ENCODE assay signal across 25 cellular contexts in the genomic region with DNA sequence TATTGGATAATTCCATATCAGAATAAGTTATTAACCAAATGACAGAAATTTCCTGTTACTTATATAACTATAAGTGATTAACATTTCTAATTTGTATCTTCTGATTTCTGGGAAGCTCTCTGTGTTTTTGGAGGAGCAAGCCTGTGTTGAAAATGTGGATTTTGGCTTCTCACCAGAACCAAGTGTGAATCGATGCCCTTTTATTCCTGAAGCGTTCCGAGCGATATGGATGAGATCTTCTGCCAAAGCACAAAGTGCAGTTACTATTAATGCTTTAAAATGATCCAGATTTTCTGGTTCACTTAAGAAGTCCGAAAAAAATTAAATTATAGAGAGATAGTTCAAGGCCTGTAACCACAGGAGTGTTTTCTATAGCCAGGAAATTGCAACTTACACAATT. TPM values are rescaled to one million over a fixed set of nuclear protein-coding genes. Genes with fewer than 3 reads are reported as not detected.
DNase-seq lines count a peak whose midpoint lies in the region; ATAC-seq, FAIRE-seq and TF ChIP-seq lines count a peak whose summit lies in the region.
"Had no signal": no experiment of that assay in that cellular context is flagged by ENCODE, and none has a peak within 500 bp of the region (broad histone marks: within the 10 kb centered on the region; RNA-seq: fewer than 3 reads in every experiment).

No MANE protein-coding gene starts in this region.

- BruUV-seq in HepG2 (replicated peaks; lab: Mats Ljungman, UMichigan) = no TSS peak

- 25% methylated on average over 5 of the region's 5 CpGs for WGBS in liver
- 98% methylated on average over 5 of the region's 5 CpGs for WGBS in HepG2 (ENCODE audit: low lambda C conversion rate)

- no peaks in the 10 kb centered on the region for H4K20me1 ChIP-seq in HepG2 (ENCODE audit: insufficient read depth, low read length)

- no peak for ATAC-seq in HepG2
- ATAC-seq: CD8-positive, alpha-beta T cell; PC-3; T-cell had no signal

- DNase-seq in HepG2 (ENCODE audit: low spot score) = no peak
- peak; percentile 44 for DNase-seq in NCI-H2029 treated with DMSO at 0.1 percent for 48 hours (lab: John Stamatoyannopoulos, UW)
- no peak for DNase-seq in stimulated activated CD4-positive, alpha-beta T cell treated with anti-CD3 and anti-CD28 coated beads, Interleukin-12 subunit alpha, Interleukin-12 subunit beta, amount 100 ng/mL, for 4 hours
- no peak for DNase-seq in AG08396 (ENCODE audit: low spot score)
- DNase-seq in T-helper 1 cell = no peak
- DNase-seq: AML-193; C1 segment of cervical spinal cord; Caco-2; CD8-positive, alpha-beta T cell; GF-D8; HCEC 1CT; Kasumi-1; NCI-H1105 treated with DMSO at 0.1 percent for 48 hours; NCI-H146; NCI-H1930; NCI-H2227 treated with DMSO at 0.1 percent for 48 hours; NCI-H510A treated with DMSO at 0.1 percent for 48 hours; PC-3; T-cell had no signal

- H3K9me3 ChIP-seq in liver (ENCODE audit: control insufficient read depth in 4 of 4, low read length in 3 of 4) (no peaks in the 10 kb centered on the region), HepG2 (ENCODE audit: low read length) (no peaks in the 10 kb centered on the region)
- H3K9me3 ChIP-seq: Caco-2 had no signal

- no peak overlapping the region for H3K9ac ChIP-seq in liver (ENCODE audit: low read depth in 1 of 2, low read length in 2 of 2)
- H3K9ac ChIP-seq in HepG2 (ENCODE audit: insufficient read depth, low read depth, low read length) = no peak overlapping the region

- no peak for TF ChIP-seq CTCF in liver (IDR thresholded peaks at IDR 0.05; ENCODE audit: low read depth, low read length, missing input control)
- no peak for TF ChIP-seq CTCF in HepG2 (CRISPR knock-in tag; IDR thresholded peaks at IDR 0.05)

- TF ChIP-seq EP300 in HepG2 (IDR thresholded peaks at IDR 0.05; ENCODE audit: low read depth in 2 of 2, low read length in 2 of 2) (no peak), HepG2 (CRISPR knock-in tag; IDR thresholded peaks at IDR 0.05; ENCODE audit: borderline replicate concordance) (no peak)

- in situ Hi-C loops in HepG2 (cut with HindIII; ENCODE audit: extremely low pct_ligation_motif_present, low pct_unique_long_range_greater_than_20kb) = loop anchor here (25.0 kb wide), 1 partner anchor 513 kb away; a partner anchor contains a TSS

- CTCF ChIA-PET in HepG2 (lab: Yijun Ruan, JAX; ENCODE audit: low intra/inter-chr PET ratio, low total read pairs) = no interaction called here

- POLR2A ChIA-PET in HepG2 (lab: Yijun Ruan, JAX) = no interaction called here

- no peak overlapping the region for H2AFZ ChIP-seq in HepG2 (ENCODE audit: low read length)

- peak overlapping the region in 1 of 2 donors; percentile 1 for H3K27ac ChIP-seq in liver (ENCODE audit: low read depth in 1 of 2, low read length in 2 of 2)
- H3K27ac ChIP-seq in HepG2 (ENCODE audit: extremely low read length, insufficient read depth, low read length) = no peak overlapping the region
- H3K27ac ChIP-seq: HL-60 had no signal

- TF ChIP-seq POLR2A in HepG2 (IDR thresholded peaks at IDR 0.05; ENCODE audit: insufficient read depth in 1 of 2, low read depth in 2 of 2, low read length in 2 of 2) = no peak

- H3K4me3 ChIP-seq in liver (ENCODE audit: low read depth in 1 of 3, low read length in 3 of 3) = no peak overlapping the region
- H3K4me3 ChIP-seq in HepG2 (replicated peaks in 1 of 3; ENCODE audit: insufficient read depth in 1 of 3, low read depth in 2 of 3, low read length in 3 of 3) = 0 out of 6 replicates have a peak overlapping the region, but pooled peaks of 1 of the 3 experiments have one; percentile 7

- no peak for FAIRE-seq in HepG2 (lab: Jason Lieb, UNC)
- FAIRE-seq in endometrium (lab: Jason Lieb, UNC) = peak; percentile 15
- FAIRE-seq: A204.1, GM12891, H1 had no signal

- no peaks in the 10 kb centered on the region for H3K36me3 ChIP-seq in liver (ENCODE audit: control insufficient read depth in 4 of 4, insufficient read depth in 3 of 4, low read depth in 1 of 4, low read length in 3 of 4)
- no peaks in the 10 kb centered on the region for H3K36me3 ChIP-seq in HepG2 (replicated peaks in 1 of 2; ENCODE audit: control insufficient read depth in 1 of 2, insufficient read depth in 2 of 2, low read length in 2 of 2)

- H3K4me1 ChIP-seq in liver (ENCODE audit: control insufficient read depth in 4 of 4, insufficient read depth in 4 of 4, low read length in 3 of 4) (peaks cover 5 to 19% (median 16%) of the 10 kb centered on the region in 4 donors), HepG2 (ENCODE audit: insufficient read depth, low read length) (no peaks in the 10 kb centered on the region)
- H3K4me1 ChIP-seq: Caco-2 had no signal

- TF ChIP-seq RAD21 in liver (IDR thresholded peaks at IDR 0.05) (peak in 1 of 2 donors; percentile 43), HepG2 (CRISPR knock-in tag; IDR thresholded peaks at IDR 0.05) (no peak)

- H3K4me2 ChIP-seq in HepG2 (ENCODE audit: low read depth, low read length) = no peak overlapping the region

- intact Hi-C loops in HepG2 (cut with micrococcal nuclease; ENCODE audit: unreplicated experiment) = no loop called here

- peaks cover 2% of the 10 kb centered on the region for H3K79me2 ChIP-seq in HepG2 (ENCODE audit: insufficient read depth, low read length)

- H3K27me3 ChIP-seq in liver (ENCODE audit: control insufficient read depth in 4 of 4, insufficient read depth in 4 of 4, low read length in 3 of 4) = no peaks in the 10 kb centered on the region
- H3K27me3 ChIP-seq in HepG2 (ENCODE audit: control insufficient read depth in 1 of 2, insufficient read depth in 2 of 2, low read length in 2 of 2) = no peaks in the 10 kb centered on the region

TF ChIP-seq in liver, 16 proteins besides CTCF, POLR2A, EP300 and RAD21 (continues in another document):
- TF ChIP-seq, protein P1, sequence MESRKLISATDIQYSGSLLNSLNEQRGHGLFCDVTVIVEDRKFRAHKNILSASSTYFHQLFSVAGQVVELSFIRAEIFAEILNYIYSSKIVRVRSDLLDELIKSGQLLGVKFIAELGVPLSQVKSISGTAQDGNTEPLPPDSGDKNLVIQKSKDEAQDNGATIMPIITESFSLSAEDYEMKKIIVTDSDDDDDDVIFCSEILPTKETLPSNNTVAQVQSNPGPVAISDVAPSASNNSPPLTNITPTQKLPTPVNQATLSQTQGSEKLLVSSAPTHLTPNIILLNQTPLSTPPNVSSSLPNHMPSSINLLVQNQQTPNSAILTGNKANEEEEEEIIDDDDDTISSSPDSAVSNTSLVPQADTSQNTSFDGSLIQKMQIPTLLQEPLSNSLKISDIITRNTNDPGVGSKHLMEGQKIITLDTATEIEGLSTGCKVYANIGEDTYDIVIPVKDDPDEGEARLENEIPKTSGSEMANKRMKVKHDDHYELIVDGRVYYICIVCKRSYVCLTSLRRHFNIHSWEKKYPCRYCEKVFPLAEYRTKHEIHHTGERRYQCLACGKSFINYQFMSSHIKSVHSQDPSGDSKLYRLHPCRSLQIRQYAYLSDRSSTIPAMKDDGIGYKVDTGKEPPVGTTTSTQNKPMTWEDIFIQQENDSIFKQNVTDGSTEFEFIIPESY (IDR thresholded peaks at IDR 0.05) = no peak
- peak; percentile 60 for TF ChIP-seq SP1 (IDR thresholded peaks at IDR 0.05)

TF ChIP-seq in HepG2, 621 proteins besides CTCF, POLR2A, EP300 and RAD21 (continues in another document):
- TF ChIP-seq WIZ (CRISPR knock-in tag; IDR thresholded peaks at IDR 0.05) (no peak), NRL (CRISPR knock-in tag; IDR thresholded peaks at IDR 0.05; ENCODE audit: borderline replicate concordance) (no peak), ZNF260 (CRISPR knock-in tag; IDR thresholded peaks at IDR 0.05; ENCODE audit: borderline replicate concordance, low read depth) (no peak), RCOR2 (CRISPR knock-in tag; IDR thresholded peaks at IDR 0.05) (no peak), ZNF7 (CRISPR knock-in tag; IDR thresholded peaks at IDR 0.05) (no peak), CEBPG (CRISPR knock-in tag; IDR thresholded peaks at IDR 0.05) (no peak)
- TF ChIP-seq, protein P2, sequence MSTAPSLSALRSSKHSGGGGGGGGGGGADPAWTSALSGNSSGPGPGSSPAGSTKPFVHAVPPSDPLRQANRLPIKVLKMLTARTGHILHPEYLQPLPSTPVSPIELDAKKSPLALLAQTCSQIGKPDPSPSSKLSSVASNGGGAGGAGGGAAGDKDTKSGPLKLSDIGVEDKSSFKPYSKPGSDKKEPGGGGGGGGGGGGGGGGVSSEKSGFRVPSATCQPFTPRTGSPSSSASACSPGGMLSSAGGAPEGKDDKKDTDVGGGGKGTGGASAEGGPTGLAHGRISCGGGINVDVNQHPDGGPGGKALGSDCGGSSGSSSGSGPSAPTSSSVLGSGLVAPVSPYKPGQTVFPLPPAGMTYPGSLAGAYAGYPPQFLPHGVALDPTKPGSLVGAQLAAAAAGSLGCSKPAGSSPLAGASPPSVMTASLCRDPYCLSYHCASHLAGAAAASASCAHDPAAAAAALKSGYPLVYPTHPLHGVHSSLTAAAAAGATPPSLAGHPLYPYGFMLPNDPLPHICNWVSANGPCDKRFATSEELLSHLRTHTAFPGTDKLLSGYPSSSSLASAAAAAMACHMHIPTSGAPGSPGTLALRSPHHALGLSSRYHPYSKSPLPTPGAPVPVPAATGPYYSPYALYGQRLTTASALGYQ (CRISPR knock-in tag; IDR thresholded peaks at IDR 0.05) = no peak

RNA-seq across cellular contexts. Expression of a gene that starts 22.8 kb away (rescaled TPM):
- total RNA-seq in liver (1 to 10 TPM; 1.4 to 2.3 TPM), HepG2 (2016; rRNA removed; fragmentation: Illumina TruSeq; extraction: Trizol) (6.1 and 12.7 TPM in 2 replicates)
- polyA plus RNA-seq in liver (10 to 100 TPM in 1 of 2 donors, 1 to 10 TPM in 1; 1.0 to 16.6 TPM), HepG2 (2011; rRNA removed) (4.5 and 5.5 TPM in 2 replicates)
- 2.6 and 6.2 TPM in 2 replicates for total RNA-seq in HepG2 (2016; cell fraction: cytosol; rRNA removed; fragmentation: Illumina TruSeq; extraction: Trizol; ENCODE audit: low read depth)
- 7.8 and 11.4 TPM in 2 replicates for total RNA-seq in HepG2 (2016; cell fraction: insoluble cytoplasmic fraction; rRNA removed; fragmentation: Illumina TruSeq; extraction: Trizol)
- 4.5 and 4.8 TPM in 2 replicates for total RNA-seq in HepG2 (2016; cell fraction: membrane; rRNA removed; fragmentation: Illumina TruSeq; extraction: Trizol)
- total RNA-seq in HepG2 (2016; cell fraction: nucleus; rRNA removed; fragmentation: Illumina TruSeq; extraction: Trizol) = 5.6 and 13.0 TPM in 2 replicates
- polyA plus RNA-seq in HepG2 (2011; cell fraction: cytosol; rRNA removed) = 1.9 and 2.6 TPM in 2 replicates
- polyA plus RNA-seq in HepG2 (2011; cell fraction: nucleus; rRNA removed) = 1.2 and 2.2 TPM in 2 replicates
- polyA plus RNA-seq in HepG2 (2012) = 3.5 and 6.1 TPM in 2 replicates
- polyA plus RNA-seq in HepG2 (2016; cell fraction: cytosol; fragmentation: Illumina TruSeq; extraction: Trizol; ENCODE audit: low read depth) = 3.2 and 3.5 TPM in 2 replicates
- 7.9 and 10.9 TPM in 2 replicates for polyA plus RNA-seq in HepG2 (2016; cell fraction: insoluble cytoplasmic fraction; fragmentation: Illumina TruSeq; extraction: Trizol; ENCODE audit: low read depth)
- polyA plus RNA-seq in HepG2 (2016; cell fraction: membrane; fragmentation: Illumina TruSeq; extraction: Trizol; ENCODE audit: low read depth) = 4.2 and 7.1 TPM in 2 replicates
- polyA plus RNA-seq in HepG2 (2016; cell fraction: nucleus; fragmentation: Illumina TruSeq; extraction: Trizol; ENCODE audit: insufficient read depth, low read depth) = 10.4 and 11.9 TPM in 2 replicates
- 13.9 and 20.9 TPM in 2 replicates for polyA minus RNA-seq in HepG2 (2011; rRNA and poly(A)+ RNA removed; ENCODE audit: low replicate concordance)
- polyA minus RNA-seq in HepG2 (2011; cell fraction: cytosol; rRNA and poly(A)+ RNA removed) = 0.62 and 3.3 TPM in 2 replicates
- 4.2 and 5.0 TPM in 2 replicates for polyA minus RNA-seq in HepG2 (2011; cell fraction: nucleus; rRNA and poly(A)+ RNA removed)
